In the genomic region with DNA sequence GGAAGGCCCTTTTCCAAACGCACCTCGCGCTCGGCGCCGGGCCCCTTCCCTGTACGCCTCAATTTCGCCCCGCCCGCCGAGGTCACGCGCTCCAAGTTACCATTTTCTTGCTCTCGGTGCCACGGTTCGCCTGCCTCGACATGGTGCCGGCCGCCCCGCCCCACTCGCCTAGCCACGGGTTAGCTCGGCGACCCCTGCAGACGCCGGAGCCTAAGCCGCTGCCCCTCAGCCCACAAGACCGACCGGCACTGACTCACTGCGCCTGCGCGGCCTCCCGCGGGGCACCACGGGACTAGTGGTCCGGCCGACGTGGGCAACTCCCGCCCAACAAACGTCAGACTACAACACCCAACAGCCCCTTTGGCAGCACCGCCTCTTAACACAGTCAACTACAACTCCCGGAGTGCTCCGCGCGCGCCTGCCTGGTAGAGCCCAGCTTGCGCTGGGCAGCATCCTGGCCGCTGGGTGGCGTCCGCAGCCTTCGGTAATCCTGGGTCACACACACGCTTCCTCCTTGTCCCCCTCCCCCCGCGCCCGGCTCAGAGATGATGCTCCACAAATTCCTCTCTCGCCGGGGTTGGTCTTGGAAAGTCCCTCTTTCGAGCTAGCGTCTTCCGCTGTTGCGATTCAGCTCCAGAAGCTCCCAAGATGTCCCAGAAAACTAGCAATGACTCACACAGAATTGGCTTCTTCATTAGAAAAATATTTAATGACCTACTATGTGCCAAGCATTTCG, we compare ENCODE assay signal across 8 cellular contexts. TPM values are rescaled to one million over a fixed set of nuclear protein-coding genes. Genes with fewer than 3 reads are reported as not detected.
DNase-seq lines count a peak whose midpoint lies in the region; TF ChIP-seq lines count a peak whose summit lies in the region.

A gene (minus strand): TSS at position 250 of the 736 bp plus-strand sequence. CDS start 108 bp downstream, at position 142.

- H3K27ac Mint-ChIP-seq in Caco-2 (ENCODE audit: unreplicated experiment), result peak within 1 kb of the TSS; percentile 100

- no peaks in the 10 kb centered on the region for H3K27me3 ChIP-seq in Caco-2 (replicated peaks; ENCODE audit: control insufficient read depth, insufficient read depth, low read length)

- H3K4me1 Mint-ChIP-seq in Caco-2 (ENCODE audit: low read depth, unreplicated experiment), result no peaks in the 10 kb centered on the region

- intact Hi-C loops in Caco-2 (cut with micrococcal nuclease; ENCODE audit: unreplicated experiment), result loop anchor here (1.0 to 5.0 kb wide), 5 partner anchors 39 to 136 kb away; a partner anchor contains a TSS

- H3K9me3 ChIP-seq in Caco-2, result no peaks in the 10 kb centered on the region

- TF ChIP-seq CTCF in Caco-2 (IDR thresholded peaks at IDR 0.05; ENCODE audit: insufficient read depth in 1 of 2, low read depth in 1 of 2, low read length in 1 of 2, severe bottlenecking in 1 of 2, unreplicated experiment in 1 of 2) (peak; percentile 63 to 77), GM20000 (IDR thresholded peaks at IDR 0.05; ENCODE audit: extremely low read depth, missing control alignments) (peak; percentile 98)

- H3K4me3 ChIP-seq in Caco-2 (ENCODE audit: low read depth, low read length), result peak within 1 kb of the TSS; percentile 60

- peaks cover 15% of the 10 kb centered on the region for H3K36me3 Mint-ChIP-seq in Caco-2 (ENCODE audit: insufficient read depth, unreplicated experiment)

- DNase-seq in Caco-2, result peak; percentile 97 to 99
- peak; percentile 96 for DNase-seq in GM20000 (ENCODE audit: low spot score)
- peak; percentile 100 for DNase-seq in HT-29 (ENCODE audit: low spot score)
- peak; percentile 100 for DNase-seq in NK-92 treated with Interleukin-12 subunit alpha and Interleukin-12 subunit beta, amount 100 ng/mL, for 24 hours (lab: John Stamatoyannopoulos, UW)
- peak; percentile 98 for DNase-seq in activated CD8-positive, alpha-beta memory T cell treated with anti-CD3 and anti-CD28 coated beads for 24 hours
- peak; percentile 99 for DNase-seq in effector CD8-positive, alpha-beta T cell (lab: John Stamatoyannopoulos, UW)
- peak; percentile 100 for DNase-seq in lung microvascular endothelial cell (ENCODE audit: low read depth in 2 of 2)
- DNase-seq in stimulated activated CD4-positive, alpha-beta T cell treated with anti-CD3 and anti-CD28 coated beads, TNF-alpha, amount 100 ng/mL, for 48 hours (ENCODE audit: low read depth in 3 of 3), result peak; percentile 99 to 100 (median 99)

- no peaks in the 10 kb centered on the region for H3K9me3 Mint-ChIP-seq in Caco-2 (ENCODE audit: unreplicated experiment)

- H3K36me3 ChIP-seq in Caco-2 (ENCODE audit: control insufficient read depth, insufficient read depth, low read length), result no peaks in the 10 kb centered on the region

- POLR2A ChIA-PET in Caco-2 (lab: Charles Lee), result interaction anchor here (0.6 to 0.8 kb wide), 6 partner anchors 17 to 1321 kb away, joined by 3 to 4 read pairs (median 3); a partner anchor contains a TSS

- H3K4me1 ChIP-seq in Caco-2, result peaks cover 10% of the 10 kb centered on the region

- no peaks in the 10 kb centered on the region for H3K27me3 Mint-ChIP-seq in Caco-2 (ENCODE audit: insufficient read depth, unreplicated experiment)

- no TSS peak for BruUV-seq in Caco-2 (replicated peaks; lab: Mats Ljungman, UMichigan)

- H3K4me3 Mint-ChIP-seq in Caco-2 (ENCODE audit: unreplicated experiment), result peak within 1 kb of the TSS; percentile 99

- CTCF ChIA-PET in Caco-2 (lab: Charles Lee), result interaction anchor here (0.8 to 2.0 kb wide), 8 partner anchors 14 to 220 kb away, joined by 4 to 13 read pairs (median 8); a partner anchor contains a TSS

RNA-seq across cellular contexts. Expression of the gene that starts here (rescaled TPM):
- total RNA-seq in Caco-2 (2022), result 35.4 and 37.9 TPM in 2 replicates
- total RNA-seq in HT-29 (2014; rRNA removed; shearing (Covaris generic)), result 65.8 and 80.9 TPM in 2 replicates
- 72.1 and 85.3 TPM in 2 replicates for total RNA-seq in lung microvascular endothelial cell

Comparison
In these comparisons a context has a peak if more than half of its experiments do, and no peak if none do; other contexts are left out.
1. Peak in every context shown above with its lines: DNase-seq and H3K4me3 ChIP-seq.